17 cellular contexts compared by ENCODE assay signal in the genomic region with DNA sequence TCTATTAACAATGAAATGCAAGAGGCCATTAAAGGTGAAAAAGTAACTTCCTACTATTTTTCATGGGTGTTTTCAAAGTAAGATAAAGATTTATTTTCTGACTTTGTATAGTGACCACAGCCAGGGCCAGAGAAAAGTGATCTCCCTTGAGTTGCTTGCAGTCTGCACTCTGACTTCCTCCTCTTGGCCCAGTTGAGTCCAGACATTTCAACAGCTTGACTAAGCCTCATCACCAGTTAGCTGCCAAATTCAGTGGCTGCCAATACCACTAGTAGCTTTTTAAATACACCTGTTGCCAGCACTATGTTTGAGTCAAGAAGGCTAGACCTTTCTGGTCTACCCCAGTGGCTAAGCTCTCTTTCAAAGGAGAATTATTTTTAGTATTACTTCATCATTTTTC. TPM values are rescaled to one million over a fixed set of nuclear protein-coding genes. Genes with fewer than 3 reads are reported as not detected.
DNase-seq lines count a peak whose midpoint lies in the region; ATAC-seq and TF ChIP-seq lines count a peak whose summit lies in the region.
"Had no signal": no experiment of that assay in that cellular context is flagged by ENCODE, and none has a peak within 500 bp of the region (broad histone marks: within the 10 kb centered on the region; RNA-seq: fewer than 3 reads in every experiment).

No MANE protein-coding gene starts in this region.

- peak overlapping the region; percentile 17 to 73 for H3K27ac ChIP-seq in coronary artery
- H3K27ac ChIP-seq: C4-2B, pancreas had no signal

- in situ Hi-C loops in G401 (cut with HindIII; ENCODE audit: low sequenced_read_pairs) = no loop called here

- no peak for ATAC-seq in activated CD4-positive, CD25-positive, alpha-beta regulatory T cell treated with anti-CD3 and anti-CD28 coated beads, Interleukin-2, amount 50 U/mL, for 24 hours
- no peak for ATAC-seq in GM21529 (IDR thresholded peaks at IDR 0.05; ENCODE audit: unreplicated experiment)
- no peak for ATAC-seq in activated CD8-positive, alpha-beta memory T cell treated with anti-CD3 and anti-CD28 coated beads, Interleukin-2, amount 10 ng/mL, durations not matched to agents 7 days and 5 days
- ATAC-seq: Panc1; pancreas; stimulated activated naive CD8-positive, alpha-beta T cell treated with anti-CD3 and anti-CD28 coated beads, Interleukin-15, Interleukin-2, amounts not matched to agents 100 U/mL and 50 U/mL, for 24 hours had no signal

- H3K4me3 ChIP-seq in coronary artery = no peak overlapping the region
- H3K4me3 ChIP-seq: pancreas had no signal

- CTCF ChIA-PET in activated CD8-positive, alpha-beta memory T cell treated with anti-CD3 and anti-CD28 coated beads, Interleukin-2, amount 10 ng/mL, durations not matched to agents 7 days and 5 days (lab: Charles Lee) = interaction anchor here (1.0 to 1.3 kb wide), 2 partner anchors 31 to 61 kb away, joined by 3 to 4 read pairs; no protein-coding TSS in a partner anchor

- H3K27ac Mint-ChIP-seq in activated CD8-positive, alpha-beta memory T cell treated with anti-CD3 and anti-CD28 coated beads, Interleukin-2, amount 10 ng/mL, durations not matched to agents 7 days and 5 days = no peak overlapping the region
- H3K27ac Mint-ChIP-seq: activated naive CD8-positive, alpha-beta T cell treated with anti-CD3 and anti-CD28 coated beads for 36 hours had no signal

- no peaks in the 10 kb centered on the region for H3K9me3 Mint-ChIP-seq in activated CD8-positive, alpha-beta memory T cell treated with anti-CD3 and anti-CD28 coated beads, Interleukin-2, amount 10 ng/mL, durations not matched to agents 7 days and 5 days (ENCODE audit: low read depth)
- H3K9me3 Mint-ChIP-seq: activated naive CD8-positive, alpha-beta T cell treated with anti-CD3 and anti-CD28 coated beads for 36 hours had no signal

- TF ChIP-seq CTCF in coronary artery (IDR thresholded peaks at IDR 0.05) = no peak

- H3K27me3 Mint-ChIP-seq in activated CD8-positive, alpha-beta memory T cell treated with anti-CD3 and anti-CD28 coated beads, Interleukin-2, amount 10 ng/mL, durations not matched to agents 7 days and 5 days = no peaks in the 10 kb centered on the region
- H3K27me3 Mint-ChIP-seq: activated naive CD8-positive, alpha-beta T cell treated with anti-CD3 and anti-CD28 coated beads for 36 hours had no signal

- H3K4me3 Mint-ChIP-seq in activated CD8-positive, alpha-beta memory T cell treated with anti-CD3 and anti-CD28 coated beads, Interleukin-2, amount 10 ng/mL, durations not matched to agents 7 days and 5 days = no peak overlapping the region
- H3K4me3 Mint-ChIP-seq: activated naive CD8-positive, alpha-beta T cell treated with anti-CD3 and anti-CD28 coated beads for 36 hours had no signal

- peaks cover 2% of the 10 kb centered on the region for H3K36me3 Mint-ChIP-seq in activated CD8-positive, alpha-beta memory T cell treated with anti-CD3 and anti-CD28 coated beads, Interleukin-2, amount 10 ng/mL, durations not matched to agents 7 days and 5 days

- DNase-seq in G401 (ENCODE audit: low spot score) (peak; percentile 6), NCI-H2196 treated with DMSO at 0.1 percent for 48 hours (lab: John Stamatoyannopoulos, UW; ENCODE audit: unreplicated experiment) (peak; percentile 36), coronary artery (ENCODE audit: low spot score) (no peak), myocyte (ENCODE audit: low read depth) (peak; percentile 94)
- no peak for DNase-seq in activated CD4-positive, alpha-beta T cell treated with anti-CD3 and anti-CD28 coated beads for 1 hour
- DNase-seq in activated CD8-positive, alpha-beta memory T cell treated with anti-CD3 and anti-CD28 coated beads, Interleukin-2, amount 10 ng/mL, durations not matched to agents 7 days and 5 days = no peak
- DNase-seq: activated naive CD8-positive, alpha-beta T cell treated with anti-CD3 and anti-CD28 coated beads for 36 hours; mesenchymal stem cell; NCI-H1694; stimulated activated CD4-positive, alpha-beta T cell treated with anti-CD3 and anti-CD28 coated beads, Interleukin-2, amount 100 ng/mL, for 48 hours; stimulated activated naive CD8-positive, alpha-beta T cell treated with anti-CD3 and anti-CD28 coated beads, Interleukin-15, Interleukin-2, amounts not matched to agents 100 U/mL and 50 U/mL, for 24 hours; T1000 had no signal

- H3K4me1 Mint-ChIP-seq in activated CD8-positive, alpha-beta memory T cell treated with anti-CD3 and anti-CD28 coated beads, Interleukin-2, amount 10 ng/mL, durations not matched to agents 7 days and 5 days = peaks cover 6% of the 10 kb centered on the region

RNA-seq across cellular contexts. Expression of gene NEK7, which starts 3.7 kb away (rescaled TPM):
- 13.6 and 15.6 TPM in 2 replicates for total RNA-seq in G401 (2014; rRNA removed; shearing (Covaris generic))
- total RNA-seq in myocyte = 106 and 134 TPM in 2 replicates
- polyA plus RNA-seq in myocyte (2012) = 48.1 TPM
- total RNA-seq in activated CD8-positive, alpha-beta memory T cell treated with anti-CD3 and anti-CD28 coated beads, Interleukin-2, amount 10 ng/mL, durations not matched to agents 7 days and 5 days = 10 to 100 TPM; 71.4 to 77.4 TPM

Comparison
In these comparisons a context has a peak if more than half of its experiments do, and no peak if none do; other contexts are left out.
1. DNase-seq: peak in G401 (single experiment), NCI-H2196 treated with DMSO at 0.1 percent for 48 hours (single experiment) and myocyte (single experiment); none in coronary artery (single experiment), activated CD4-positive, alpha-beta T cell treated with anti-CD3 and anti-CD28 coated beads for 1 hour (single experiment) and activated CD8-positive, alpha-beta memory T cell treated with anti-CD3 and anti-CD28 coated beads, Interleukin-2, amount 10 ng/mL, durations not matched to agents 7 days and 5 days (single experiment).